Comparison of ENCODE assay signal across 34 cellular contexts in genomic region chr6:35228483-35228882, GRCh38. TPM values are rescaled to one million over a fixed set of nuclear protein-coding genes. Genes with fewer than 3 reads are reported as not detected.
"Had no signal": no experiment of that assay in that cellular context is flagged by ENCODE, and none has a peak within 500 bp of the region (broad histone marks: within the 10 kb centered on the region; RNA-seq: fewer than 3 reads in every experiment).

No MANE protein-coding gene starts in this region.

- H3K9me3 ChIP-seq: left lung, lower lobe of right lung, psoas muscle, sigmoid colon, thoracic aorta, upper lobe of left lung, vagina had no signal

- H3K27ac ChIP-seq: left lung, lower lobe of right lung, parathyroid adenoma, psoas muscle, sigmoid colon, thoracic aorta, upper lobe of left lung, vagina, WERI-Rb-1 had no signal

- H3K4me1 Mint-ChIP-seq: activated T-helper 17 cell treated with anti-CD3 and anti-CD28 coated beads, Interleukin-2, amount 50 U/mL, for 72 hours; neural crest cell; stimulated activated effector memory CD8-positive, alpha-beta T cell treated with anti-CD3 and anti-CD28 coated beads, Interleukin-12 subunit alpha, Interleukin-12 subunit beta, amount 100 ng/mL, for 72 hours had no signal

- H3K9me3 Mint-ChIP-seq: activated CD4-positive, alpha-beta memory T cell treated with anti-CD3 and anti-CD28 coated beads for 36 hours; activated naive CD4-positive, alpha-beta T cell treated with anti-CD3 and anti-CD28 coated beads, Interleukin-2, amount 50 U/mL, for 72 hours; activated T-cell treated with anti-CD3 and anti-CD28 coated beads, Interleukin-2, amount 50 U/mL, for 24 hours; activated T-helper 17 cell treated with anti-CD3 and anti-CD28 coated beads, Interleukin-2, amount 50 U/mL, for 72 hours; central memory CD8-positive, alpha-beta T cell; dendritic cell treated with granulocyte-macrophage colony-stimulating factor and Interleukin-4, amounts not matched to agents 40 ng/mL and 50 ng/mL, for 4 days; endodermal cell; naive thymus-derived CD8-positive, alpha-beta T cell; neural crest cell; stimulated activated effector memory CD8-positive, alpha-beta T cell treated with anti-CD3 and anti-CD28 coated beads, Interleukin-12 subunit alpha, Interleukin-12 subunit beta, amount 100 ng/mL, for 72 hours; stimulated activated naive CD8-positive, alpha-beta T cell treated with anti-CD3 and anti-CD28 coated beads, Interleukin-15, Interleukin-2, amounts not matched to agents 100 ng/mL and 50 ng/mL, for 24 hours had no signal

- H3K27ac Mint-ChIP-seq: activated CD4-positive, alpha-beta memory T cell treated with anti-CD3 and anti-CD28 coated beads for 36 hours; activated T-cell treated with anti-CD3 and anti-CD28 coated beads, Interleukin-2, amount 50 U/mL, for 24 hours; activated T-helper 17 cell treated with anti-CD3 and anti-CD28 coated beads, Interleukin-2, amount 50 U/mL, for 72 hours; dendritic cell treated with granulocyte-macrophage colony-stimulating factor and Interleukin-4, amounts not matched to agents 40 ng/mL and 50 ng/mL, for 4 days; endodermal cell; stimulated activated effector memory CD8-positive, alpha-beta T cell treated with anti-CD3 and anti-CD28 coated beads, Interleukin-12 subunit alpha, Interleukin-12 subunit beta, amount 100 ng/mL, for 72 hours; stimulated activated naive CD8-positive, alpha-beta T cell treated with anti-CD3 and anti-CD28 coated beads, Interleukin-15, Interleukin-2, amounts not matched to agents 100 ng/mL and 50 ng/mL, for 24 hours had no signal

- H3K4me3 Mint-ChIP-seq: activated CD4-positive, alpha-beta memory T cell treated with anti-CD3 and anti-CD28 coated beads for 36 hours; activated T-cell treated with anti-CD3 and anti-CD28 coated beads, Interleukin-2, amount 50 U/mL, for 24 hours; activated T-helper 17 cell treated with anti-CD3 and anti-CD28 coated beads, Interleukin-2, amount 50 U/mL, for 72 hours; central memory CD8-positive, alpha-beta T cell; dendritic cell treated with granulocyte-macrophage colony-stimulating factor and Interleukin-4, amounts not matched to agents 40 ng/mL and 50 ng/mL, for 4 days; endodermal cell; naive thymus-derived CD8-positive, alpha-beta T cell; neural crest cell; stimulated activated effector memory CD8-positive, alpha-beta T cell treated with anti-CD3 and anti-CD28 coated beads, Interleukin-12 subunit alpha, Interleukin-12 subunit beta, amount 100 ng/mL, for 72 hours; stimulated activated naive CD8-positive, alpha-beta T cell treated with anti-CD3 and anti-CD28 coated beads, Interleukin-15, Interleukin-2, amounts not matched to agents 100 ng/mL and 50 ng/mL, for 24 hours had no signal

- H3K36me3 Mint-ChIP-seq: activated CD4-positive, alpha-beta memory T cell treated with anti-CD3 and anti-CD28 coated beads for 36 hours; activated naive CD4-positive, alpha-beta T cell treated with anti-CD3 and anti-CD28 coated beads, Interleukin-2, amount 50 U/mL, for 72 hours; naive thymus-derived CD8-positive, alpha-beta T cell; stimulated activated effector memory CD8-positive, alpha-beta T cell treated with anti-CD3 and anti-CD28 coated beads, Interleukin-12 subunit alpha, Interleukin-12 subunit beta, amount 100 ng/mL, for 72 hours had no signal

- DNase-seq: activated CD4-positive, alpha-beta memory T cell treated with anti-CD3 and anti-CD28 coated beads for 36 hours; activated CD4-positive, alpha-beta T cell treated with anti-CD3 and anti-CD28 coated beads for 48 hours; activated CD8-positive, alpha-beta memory T cell treated with anti-CD3 and anti-CD28 coated beads, Interleukin-2, amount 50 U/mL, for 48 hours; activated naive CD4-positive, alpha-beta T cell; activated T-cell treated with anti-CD3 and anti-CD28 coated beads, Interleukin-2, amount 50 U/mL, for 24 hours; anterior cingulate cortex; endodermal cell; foreskin fibroblast; head of caudate nucleus; hippocampal formation; left lung; lower lobe of right lung; mesenchymal stem cell; naive thymus-derived CD8-positive, alpha-beta T cell; occipital lobe; psoas muscle; sigmoid colon; small intestine; stimulated activated CD4-positive, alpha-beta T cell treated with anti-CD3 and anti-CD28 coated beads, Interleukin-4, amount 100 ng/mL, for 24 hours; upper lobe of left lung; WERI-Rb-1 had no signal

- H3K27me3 ChIP-seq: left lung, sigmoid colon, upper lobe of left lung, vagina had no signal

- ATAC-seq: activated CD4-positive, CD25-positive, alpha-beta regulatory T cell treated with anti-CD3 and anti-CD28 coated beads, Interleukin-2, amount 50 U/mL, for 24 hours; activated naive CD4-positive, alpha-beta T cell treated with anti-CD3 and anti-CD28 coated beads, Interleukin-2, amount 50 U/mL, for 72 hours; activated T-helper 17 cell treated with anti-CD3 and anti-CD28 coated beads, Interleukin-2, amount 50 U/mL, for 72 hours; esophagus mucosa; left lung; lower lobe of right lung; naive thymus-derived CD8-positive, alpha-beta T cell; psoas muscle; stimulated activated effector memory CD8-positive, alpha-beta T cell treated with anti-CD3 and anti-CD28 coated beads, Interleukin-12 subunit alpha, Interleukin-12 subunit beta, amount 100 ng/mL, for 72 hours had no signal

- H3K36me3 ChIP-seq: left lung, lower lobe of right lung, sigmoid colon, upper lobe of left lung, vagina had no signal

- H3K4me3 ChIP-seq: left lung, lower lobe of right lung, psoas muscle, sigmoid colon, thoracic aorta, upper lobe of left lung, vagina had no signal

- H3K27me3 Mint-ChIP-seq: activated CD4-positive, alpha-beta memory T cell treated with anti-CD3 and anti-CD28 coated beads for 36 hours; activated T-cell treated with anti-CD3 and anti-CD28 coated beads, Interleukin-2, amount 50 U/mL, for 24 hours; central memory CD8-positive, alpha-beta T cell; naive thymus-derived CD8-positive, alpha-beta T cell; stimulated activated naive CD8-positive, alpha-beta T cell treated with anti-CD3 and anti-CD28 coated beads, Interleukin-15, Interleukin-2, amounts not matched to agents 100 ng/mL and 50 ng/mL, for 24 hours had no signal

- H3K4me1 ChIP-seq: left lung, parathyroid adenoma, psoas muscle had no signal

RNA-seq across cellular contexts. Expression of gene SCUBE3, which starts 14.7 kb away (rescaled TPM):
- total RNA-seq: bronchial epithelial cell had no signal
